ENCODE assay signal across 20 cellular contexts in the genomic region with DNA sequence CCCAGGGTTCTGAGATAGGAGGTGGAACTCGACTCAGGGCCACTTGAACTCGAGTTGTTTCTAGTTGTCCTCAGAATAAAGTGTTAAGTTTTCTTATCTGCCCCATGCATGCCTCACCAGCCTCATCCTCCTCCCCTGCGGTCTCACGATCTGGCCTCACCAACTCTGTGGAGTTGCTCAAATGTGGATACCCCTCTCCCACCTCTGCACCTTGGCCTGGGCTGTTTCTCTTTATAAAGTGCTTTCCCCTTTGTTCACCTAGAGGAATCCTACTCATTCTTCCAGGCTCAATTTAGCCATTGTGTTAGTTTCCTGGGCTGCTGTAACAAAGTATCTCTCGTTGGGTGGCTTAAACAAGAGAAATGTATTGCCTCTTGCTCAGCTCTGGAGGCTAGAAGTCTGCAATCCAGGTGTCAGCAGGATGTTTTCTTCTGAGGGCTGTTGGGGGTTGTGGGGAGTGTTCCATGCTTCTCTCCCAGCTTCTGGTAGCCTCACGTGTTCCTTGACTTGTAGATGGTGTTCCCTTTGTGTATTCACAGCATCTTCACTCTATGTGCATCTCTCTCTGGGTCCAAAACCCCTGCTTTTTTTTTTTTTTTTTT.
DNase-seq lines count a peak whose midpoint lies in the region; ATAC-seq and TF ChIP-seq lines count a peak whose summit lies in the region.
"Had no signal": no experiment of that assay in that cellular context is flagged by ENCODE, and none has a peak within 500 bp of the region (broad histone marks: within the 10 kb centered on the region; RNA-seq: fewer than 3 reads in every experiment).

No MANE protein-coding gene starts in this region.

- peaks cover 4% of the 10 kb centered on the region; the same call in 1 of the 2 replicates for H3K9me3 ChIP-seq in NT2/D1 (ENCODE audit: insufficient read depth, low read length)
- no peaks in the 10 kb centered on the region for H3K9me3 ChIP-seq in SJCRH30 (replicated peaks)
- H3K9me3 ChIP-seq: A549, BLaER1, SJSA1 had no signal

- peaks cover 23% of the 10 kb centered on the region for H3K4me1 Mint-ChIP-seq in WTC11
- H3K4me1 Mint-ChIP-seq: CD4-positive, alpha-beta memory T cell had no signal

- DNase-seq in GF-D8 (lab: John Stamatoyannopoulos, UW) (peak; percentile 9), NT2/D1 (ENCODE audit: low read depth, low spot score) (peak; percentile 9), WTC11 (ENCODE audit: low spot score) (no peak), mesendoderm (peak; percentile 59), SJCRH30 (no peak)
- no peak for DNase-seq in stimulated activated CD4-positive, alpha-beta T cell treated with anti-CD3 and anti-CD28 coated beads, Interleukin-15, amount 100 ng/mL, for 24 hours
- DNase-seq: CD4-positive, alpha-beta memory T cell; GM23248; NCI-H1417 treated with DMSO at 0.1 percent for 48 hours; NCI-H187 treated with DMSO at 0.1 percent for 48 hours; NCI-H2227 treated with DMSO at 0.1 percent for 48 hours; NCI-H510A treated with DMSO at 0.1 percent for 48 hours; NCI-H774; PC-9 had no signal

- CTCF ChIA-PET in WTC11 (lab: Charles Lee), result interaction anchor here (0.6 kb wide), 1 partner anchor 132 kb away, joined by 4 read pairs; no protein-coding TSS in a partner anchor

- no peak overlapping the region for H2AK5ac ChIP-seq in mesendoderm (ENCODE audit: low read length)

- TF ChIP-seq CTCF in WTC11 (IDR thresholded peaks at IDR 0.05), result no peak

- no peak overlapping the region for H3K23ac ChIP-seq in mesendoderm (ENCODE audit: low read length)

- no peaks in the 10 kb centered on the region for H3K36me3 ChIP-seq in NT2/D1 (ENCODE audit: insufficient read depth, insufficient read length, low read length)
- no peaks in the 10 kb centered on the region for H3K36me3 ChIP-seq in mesendoderm (ENCODE audit: control insufficient read depth, insufficient read depth, low read length)
- H3K36me3 ChIP-seq in SJCRH30, result no peaks in the 10 kb centered on the region
- H3K36me3 ChIP-seq: BLaER1, SJSA1 had no signal

- no peak overlapping the region for H3K9ac ChIP-seq in NT2/D1 (ENCODE audit: insufficient read length, low read depth)
- H3K9ac ChIP-seq in mesendoderm (ENCODE audit: low read length), result no peak overlapping the region
- H3K9ac ChIP-seq: BLaER1, GM23248 had no signal

- H2BK120ac ChIP-seq in mesendoderm (ENCODE audit: low read depth, low read length), result no peak overlapping the region

- no peak overlapping the region for H3K56ac ChIP-seq in mesendoderm (ENCODE audit: low read length)

- no peak overlapping the region for H2BK15ac ChIP-seq in mesendoderm (replicated peaks; ENCODE audit: low read depth)

- H3K27me3 ChIP-seq in NT2/D1 (ENCODE audit: insufficient read depth, insufficient read length) (no peaks in the 10 kb centered on the region), mesendoderm (ENCODE audit: insufficient read depth, low read length, poor library complexity) (no peaks in the 10 kb centered on the region), SJCRH30 (no peaks in the 10 kb centered on the region)
- H3K27me3 ChIP-seq: BLaER1, SJSA1 had no signal

- H3K27ac ChIP-seq in mesendoderm (ENCODE audit: low read depth, low read length) (peak overlapping the region; percentile 41), SJCRH30 (no peak overlapping the region)
- H3K27ac ChIP-seq: A549, BLaER1, GM23248, PC-9, SJSA1 had no signal

- H3K4me1 ChIP-seq in NT2/D1 (ENCODE audit: insufficient read depth, insufficient read length) (peaks cover 3% of the 10 kb centered on the region), mesendoderm (ENCODE audit: control insufficient read depth, low read depth, low read length) (peaks cover 6% of the 10 kb centered on the region), SJCRH30 (peaks cover 13% of the 10 kb centered on the region)
- H3K4me1 ChIP-seq: A549 had no signal

- peaks cover 15% of the 10 kb centered on the region; the same call in 1 of the 2 replicates for H3K27me3 Mint-ChIP-seq in WTC11 (ENCODE audit: low read depth)

- no CpG with 5 or more reads among the region's 6 CpGs for WGBS in mesendoderm (ENCODE audit: extremely low coverage, insufficient coverage, low lambda C conversion rate)

- no peak overlapping the region for H3K4ac ChIP-seq in mesendoderm (ENCODE audit: low read depth, low read length)

- no peak overlapping the region for H3K4me2 ChIP-seq in mesendoderm (ENCODE audit: low read length)
- H3K4me2 ChIP-seq: A549, BLaER1, PC-9 had no signal

- H4K5ac ChIP-seq in mesendoderm (ENCODE audit: low read length), result no peak overlapping the region

- H3K4me3 ChIP-seq in NT2/D1 (ENCODE audit: insufficient read length, low read depth) (no peak overlapping the region), mesendoderm (ENCODE audit: low read length) (no peak overlapping the region), SJCRH30 (no peak overlapping the region)
- H3K4me3 ChIP-seq: A549, BLaER1, GM23248, PC-9, SJSA1 had no signal

- peak overlapping the region; percentile 64 for H3K27ac Mint-ChIP-seq in WTC11
- H3K27ac Mint-ChIP-seq: CD4-positive, alpha-beta memory T cell had no signal

- POLR2A ChIA-PET in WTC11 (lab: Charles Lee), result no interaction called here

- no peaks in the 10 kb centered on the region for H3K79me1 ChIP-seq in mesendoderm (ENCODE audit: low read length)

- no peaks in the 10 kb centered on the region for H3K79me2 ChIP-seq in mesendoderm (ENCODE audit: control insufficient read depth, insufficient read depth, low read length)

- peak; percentile 39 for ATAC-seq in WTC11
- ATAC-seq in GM21515 (IDR thresholded peaks at IDR 0.05; ENCODE audit: unreplicated experiment), result no peak
- ATAC-seq: A549, HCT116, HepG2 had no signal

- peaks cover 4% of the 10 kb centered on the region; the same call in 1 of the 2 replicates for H3K9me3 Mint-ChIP-seq in WTC11

- no peak overlapping the region for H2BK5ac ChIP-seq in mesendoderm (ENCODE audit: low read length)

- H3K36me3 Mint-ChIP-seq in WTC11, result peaks cover 3% of the 10 kb centered on the region

- no peak overlapping the region for H3K4me3 Mint-ChIP-seq in WTC11
- H3K4me3 Mint-ChIP-seq: CD4-positive, alpha-beta memory T cell had no signal

- H4K8ac ChIP-seq in mesendoderm (ENCODE audit: low read depth, low read length), result no peak overlapping the region

- no peak overlapping the region for H3K18ac ChIP-seq in mesendoderm (ENCODE audit: low read length)

TF ChIP-seq in WTC11, 78 proteins besides CTCF, POLR2A, EP300 and RAD21 (continues in another document):
- TF ChIP-seq NFE2L1 (CRISPR knock-in tag; IDR thresholded peaks at IDR 0.05) (no peak), ZNF317 (CRISPR knock-in tag; IDR thresholded peaks at IDR 0.05; ENCODE audit: borderline replicate concordance, low read depth) (no peak), JUN (CRISPR knock-in tag; IDR thresholded peaks at IDR 0.05) (no peak), FOXJ3 (CRISPR knock-in tag; IDR thresholded peaks at IDR 0.05; ENCODE audit: borderline replicate concordance) (no peak), CREM (CRISPR knock-in tag; IDR thresholded peaks at IDR 0.05) (no peak)
- TF ChIP-seq, protein P1, sequence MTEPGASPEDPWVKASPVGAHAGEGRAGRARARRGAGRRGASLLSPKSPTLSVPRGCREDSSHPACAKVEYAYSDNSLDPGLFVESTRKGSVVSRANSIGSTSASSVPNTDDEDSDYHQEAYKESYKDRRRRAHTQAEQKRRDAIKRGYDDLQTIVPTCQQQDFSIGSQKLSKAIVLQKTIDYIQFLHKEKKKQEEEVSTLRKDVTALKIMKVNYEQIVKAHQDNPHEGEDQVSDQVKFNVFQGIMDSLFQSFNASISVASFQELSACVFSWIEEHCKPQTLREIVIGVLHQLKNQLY (CRISPR knock-in tag; IDR thresholded peaks at IDR 0.05), result no peak
- TF ChIP-seq, protein P2, sequence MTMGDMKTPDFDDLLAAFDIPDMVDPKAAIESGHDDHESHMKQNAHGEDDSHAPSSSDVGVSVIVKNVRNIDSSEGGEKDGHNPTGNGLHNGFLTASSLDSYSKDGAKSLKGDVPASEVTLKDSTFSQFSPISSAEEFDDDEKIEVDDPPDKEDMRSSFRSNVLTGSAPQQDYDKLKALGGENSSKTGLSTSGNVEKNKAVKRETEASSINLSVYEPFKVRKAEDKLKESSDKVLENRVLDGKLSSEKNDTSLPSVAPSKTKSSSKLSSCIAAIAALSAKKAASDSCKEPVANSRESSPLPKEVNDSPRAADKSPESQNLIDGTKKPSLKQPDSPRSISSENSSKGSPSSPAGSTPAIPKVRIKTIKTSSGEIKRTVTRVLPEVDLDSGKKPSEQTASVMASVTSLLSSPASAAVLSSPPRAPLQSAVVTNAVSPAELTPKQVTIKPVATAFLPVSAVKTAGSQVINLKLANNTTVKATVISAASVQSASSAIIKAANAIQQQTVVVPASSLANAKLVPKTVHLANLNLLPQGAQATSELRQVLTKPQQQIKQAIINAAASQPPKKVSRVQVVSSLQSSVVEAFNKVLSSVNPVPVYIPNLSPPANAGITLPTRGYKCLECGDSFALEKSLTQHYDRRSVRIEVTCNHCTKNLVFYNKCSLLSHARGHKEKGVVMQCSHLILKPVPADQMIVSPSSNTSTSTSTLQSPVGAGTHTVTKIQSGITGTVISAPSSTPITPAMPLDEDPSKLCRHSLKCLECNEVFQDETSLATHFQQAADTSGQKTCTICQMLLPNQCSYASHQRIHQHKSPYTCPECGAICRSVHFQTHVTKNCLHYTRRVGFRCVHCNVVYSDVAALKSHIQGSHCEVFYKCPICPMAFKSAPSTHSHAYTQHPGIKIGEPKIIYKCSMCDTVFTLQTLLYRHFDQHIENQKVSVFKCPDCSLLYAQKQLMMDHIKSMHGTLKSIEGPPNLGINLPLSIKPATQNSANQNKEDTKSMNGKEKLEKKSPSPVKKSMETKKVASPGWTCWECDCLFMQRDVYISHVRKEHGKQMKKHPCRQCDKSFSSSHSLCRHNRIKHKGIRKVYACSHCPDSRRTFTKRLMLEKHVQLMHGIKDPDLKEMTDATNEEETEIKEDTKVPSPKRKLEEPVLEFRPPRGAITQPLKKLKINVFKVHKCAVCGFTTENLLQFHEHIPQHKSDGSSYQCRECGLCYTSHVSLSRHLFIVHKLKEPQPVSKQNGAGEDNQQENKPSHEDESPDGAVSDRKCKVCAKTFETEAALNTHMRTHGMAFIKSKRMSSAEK (CRISPR knock-in tag; IDR thresholded peaks at IDR 0.05; ENCODE audit: borderline replicate concordance), result no peak

Comparison
In these comparisons a context has a peak if more than half of its experiments do, and no peak if none do; other contexts are left out.
1. DNase-seq: peak in GF-D8 (single experiment), NT2/D1 (single experiment) and mesendoderm (single experiment); none in WTC11 (single experiment), stimulated activated CD4-positive, alpha-beta T cell treated with anti-CD3 and anti-CD28 coated beads, Interleukin-15, amount 100 ng/mL, for 24 hours (single experiment) and SJCRH30 (0 of 2).